Comparison of ENCODE assay signal across 12 cellular contexts in the genomic region with DNA sequence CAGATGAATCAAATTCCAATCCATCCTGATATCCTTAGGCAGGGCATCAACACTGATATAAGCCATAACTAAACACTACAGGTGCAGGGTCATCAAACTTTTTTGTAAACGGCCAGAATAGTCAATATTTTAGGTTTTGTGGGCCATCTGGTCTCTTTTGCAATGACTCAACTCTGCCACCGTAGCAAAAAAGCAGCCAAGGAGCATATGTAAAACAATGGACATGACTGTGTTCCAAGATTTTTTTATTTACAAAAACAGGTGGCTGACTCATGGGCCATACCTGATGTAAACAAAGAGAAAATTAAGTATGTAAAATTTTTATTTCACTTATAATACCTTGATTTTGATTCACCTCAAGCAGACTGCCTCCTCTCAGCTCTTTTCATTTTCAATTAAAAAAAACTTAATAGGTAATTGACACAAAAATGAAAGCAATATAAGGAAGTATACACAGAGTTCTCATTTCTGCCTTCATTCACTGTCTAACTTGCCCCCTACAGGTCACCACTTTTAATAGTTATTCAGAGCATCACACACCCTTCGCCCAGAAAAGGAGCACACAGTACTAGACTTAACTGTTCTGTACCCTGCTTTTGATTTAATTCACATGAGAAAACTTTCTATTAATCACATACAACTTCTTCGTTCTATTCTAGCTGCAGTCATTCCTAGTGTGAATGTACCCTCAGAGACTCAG. TPM values are rescaled to one million over a fixed set of nuclear protein-coding genes. Genes with fewer than 3 reads are reported as not detected.
A peak's percentile ranks its signal among the peaks of the same experiment; 100 is the strongest.
DNase-seq lines count a peak whose midpoint lies in the region; ATAC-seq lines count a peak whose summit lies in the region.
"Had no signal": no experiment of that assay in that cellular context is flagged by ENCODE, and none has a peak within 500 bp of the region (broad histone marks: within the 10 kb centered on the region; RNA-seq: fewer than 3 reads in every experiment).

No MANE protein-coding gene starts in this region.

- peak; percentile 64 for ATAC-seq in HG02623 (IDR thresholded peaks at IDR 0.05; ENCODE audit: unreplicated experiment)
- ATAC-seq: naive thymus-derived CD4-positive, alpha-beta T cell; stimulated activated effector memory CD8-positive, alpha-beta T cell treated with anti-CD3 and anti-CD28 coated beads, Interleukin-12 subunit alpha, Interleukin-12 subunit beta, amount 100 ng/mL, for 72 hours had no signal

- DNase-seq in SIG-M5 treated with dmso at 0.1 percent for 504 hours (lab: John Stamatoyannopoulos, UW; ENCODE audit: unreplicated experiment) (peak; percentile 34), SIG-M5 (lab: John Stamatoyannopoulos, UW) (no peak), NOMO-1 (lab: John Stamatoyannopoulos, UW; ENCODE audit: unreplicated experiment in 2 of 2) (peak; percentile 35 to 51), renal cortical epithelial cell (ENCODE audit: low read depth) (peak; percentile 4), activated T-cell treated with anti-CD3 and anti-CD28 coated beads for 4 hours (no peak), CD1c-positive myeloid dendritic cell (ENCODE audit: extremely low spot score) (no peak), superior temporal gyrus (ENCODE audit: extremely low spot score) (no peak)
- DNase-seq: activated CD8-positive, alpha-beta memory T cell treated with anti-CD3 and anti-CD28 coated beads for 24 hours; anterior cingulate cortex; naive thymus-derived CD4-positive, alpha-beta T cell had no signal

RNA-seq across cellular contexts. Expression of a gene that starts 35.3 kb away (rescaled TPM):
- total RNA-seq in renal cortical epithelial cell = 0.10 and 0.87 TPM in 2 replicates
- total RNA-seq: naive thymus-derived CD4-positive, alpha-beta T cell had no signal

Comparison
In these comparisons a context has a peak if more than half of its experiments do, and no peak if none do; other contexts are left out.
1. DNase-seq: peak in SIG-M5 treated with dmso at 0.1 percent for 504 hours (single experiment), NOMO-1 (2 of 2) and renal cortical epithelial cell (single experiment); none in SIG-M5 (single experiment), activated T-cell treated with anti-CD3 and anti-CD28 coated beads for 4 hours (single experiment), CD1c-positive myeloid dendritic cell (single experiment) and superior temporal gyrus (single experiment).